ENCODE assay signal across 11 cellular contexts in genomic region chr5:14406554-14406849, GRCh38.
DNase-seq lines count a peak whose midpoint lies in the region; FAIRE-seq and TF ChIP-seq lines count a peak whose summit lies in the region.
"Had no signal": no experiment of that assay in that cellular context is flagged by ENCODE, and none has a peak within 500 bp of the region (broad histone marks: within the 10 kb centered on the region; RNA-seq: fewer than 3 reads in every experiment).

No MANE protein-coding gene starts in this region.

- no peak for TF ChIP-seq CTCF in dorsolateral prefrontal cortex (IDR thresholded peaks at IDR 0.05 in 54 of 56, conservative IDR thresholded peaks at IDR 0.05 in 2 of 56; ENCODE audit: low read depth in 1 of 56, partially characterized antibody in 56 of 56)
- no peak for TF ChIP-seq CTCF in osteocyte (IDR thresholded peaks at IDR 0.05)

- H3K27me3 Mint-ChIP-seq in osteocyte (ENCODE audit: unreplicated experiment): no peaks in the 10 kb centered on the region
- no peaks in the 10 kb centered on the region for H3K27me3 Mint-ChIP-seq in activated naive CD4-positive, alpha-beta T cell treated with anti-CD3 and anti-CD28 coated beads for 36 hours (ENCODE audit: low read depth)

- peak; percentile 84 for DNase-seq in AG20443 (ENCODE audit: low spot score)
- peak; percentile 99 for DNase-seq in RCC 7860 (ENCODE audit: low spot score)
- DNase-seq in dorsolateral prefrontal cortex: peak in 2 of 10 donors; percentile 43 to 61
- DNase-seq in osteocyte (ENCODE audit: extremely low spot score, unreplicated experiment): no peak
- DNase-seq in NCI-H2029 (lab: John Stamatoyannopoulos, UW): no peak
- no peak for DNase-seq in NCI-H2227 treated with DMSO at 0.1 percent for 48 hours (lab: John Stamatoyannopoulos, UW)
- DNase-seq in activated naive CD4-positive, alpha-beta T cell treated with anti-CD3 and anti-CD28 coated beads for 36 hours: no peak
- DNase-seq in HAP-1 (ENCODE audit: low spot score in 2 of 2): no peak
- DNase-seq: MV-4-11 had no signal

- H3K27ac ChIP-seq in dorsolateral prefrontal cortex: peak overlapping the region in 30 of 59 donors; percentile 0 to 76 (median 50)

- H3K36me3 ChIP-seq in HAP-1 (replicated peaks): peaks cover 9% of the 10 kb centered on the region

- peak overlapping the region; percentile 40 for H3K27ac Mint-ChIP-seq in osteocyte (ENCODE audit: unreplicated experiment)
- no peak overlapping the region for H3K27ac Mint-ChIP-seq in activated naive CD4-positive, alpha-beta T cell treated with anti-CD3 and anti-CD28 coated beads for 36 hours
- H3K27ac Mint-ChIP-seq: activated T-helper 17 cell treated with anti-CD3 and anti-CD28 coated beads, Interleukin-2, amount 50 U/mL, for 72 hours had no signal

- CTCF ChIA-PET in activated naive CD4-positive, alpha-beta T cell treated with anti-CD3 and anti-CD28 coated beads for 36 hours (lab: Charles Lee): no interaction called here

- H3K9me3 Mint-ChIP-seq in osteocyte (ENCODE audit: unreplicated experiment): no peaks in the 10 kb centered on the region
- H3K9me3 Mint-ChIP-seq in activated naive CD4-positive, alpha-beta T cell treated with anti-CD3 and anti-CD28 coated beads for 36 hours: peaks cover 5% of the 10 kb centered on the region

- H3K36me3 Mint-ChIP-seq in osteocyte (ENCODE audit: unreplicated experiment): peaks cover 46% of the 10 kb centered on the region
- H3K36me3 Mint-ChIP-seq in activated naive CD4-positive, alpha-beta T cell treated with anti-CD3 and anti-CD28 coated beads for 36 hours (ENCODE audit: low read depth): no peaks in the 10 kb centered on the region

- H3K9me3 ChIP-seq in HAP-1: no peaks in the 10 kb centered on the region

- H3K4me1 ChIP-seq in HAP-1: no peaks in the 10 kb centered on the region

- H3K4me3 ChIP-seq in dorsolateral prefrontal cortex: no peak overlapping the region
- no peak overlapping the region for H3K4me3 ChIP-seq in HAP-1

- intact Hi-C loops in dorsolateral prefrontal cortex (cut with DNase I): no loop called here
- intact Hi-C loops in activated naive CD4-positive, alpha-beta T cell treated with anti-CD3 and anti-CD28 coated beads for 36 hours (cut with micrococcal nuclease): no loop called here

- peak; percentile 99 for FAIRE-seq in RCC 7860 (lab: Jason Lieb, UNC)
- FAIRE-seq: GM18507 had no signal

- H3K4me3 Mint-ChIP-seq in osteocyte (ENCODE audit: unreplicated experiment): no peak overlapping the region
- no peak overlapping the region for H3K4me3 Mint-ChIP-seq in activated naive CD4-positive, alpha-beta T cell treated with anti-CD3 and anti-CD28 coated beads for 36 hours
- H3K4me3 Mint-ChIP-seq: activated T-helper 17 cell treated with anti-CD3 and anti-CD28 coated beads, Interleukin-2, amount 50 U/mL, for 72 hours had no signal

- H3K4me1 Mint-ChIP-seq in osteocyte (ENCODE audit: unreplicated experiment): peaks cover 24% of the 10 kb centered on the region
- peaks cover 1% of the 10 kb centered on the region for H3K4me1 Mint-ChIP-seq in activated naive CD4-positive, alpha-beta T cell treated with anti-CD3 and anti-CD28 coated beads for 36 hours (ENCODE audit: low read depth)

- in situ Hi-C loops in HAP-1 (cut with MboI; ENCODE audit: low sequenced_read_pairs): no loop called here

- no peaks in the 10 kb centered on the region for H3K27me3 ChIP-seq in dorsolateral prefrontal cortex
- no peaks in the 10 kb centered on the region for H3K27me3 ChIP-seq in HAP-1 (ENCODE audit: low read depth)

Comparison
In these comparisons a context has a peak if more than half of its experiments do, and no peak if none do; other contexts are left out.
1. DNase-seq: peak in AG20443 (single experiment) and RCC 7860 (single experiment); none in osteocyte (single experiment), NCI-H2029 (single experiment), NCI-H2227 treated with DMSO at 0.1 percent for 48 hours (single experiment), activated naive CD4-positive, alpha-beta T cell treated with anti-CD3 and anti-CD28 coated beads for 36 hours (single experiment) and HAP-1 (0 of 2).